12 cellular contexts compared by ENCODE assay signal in the genomic region with DNA sequence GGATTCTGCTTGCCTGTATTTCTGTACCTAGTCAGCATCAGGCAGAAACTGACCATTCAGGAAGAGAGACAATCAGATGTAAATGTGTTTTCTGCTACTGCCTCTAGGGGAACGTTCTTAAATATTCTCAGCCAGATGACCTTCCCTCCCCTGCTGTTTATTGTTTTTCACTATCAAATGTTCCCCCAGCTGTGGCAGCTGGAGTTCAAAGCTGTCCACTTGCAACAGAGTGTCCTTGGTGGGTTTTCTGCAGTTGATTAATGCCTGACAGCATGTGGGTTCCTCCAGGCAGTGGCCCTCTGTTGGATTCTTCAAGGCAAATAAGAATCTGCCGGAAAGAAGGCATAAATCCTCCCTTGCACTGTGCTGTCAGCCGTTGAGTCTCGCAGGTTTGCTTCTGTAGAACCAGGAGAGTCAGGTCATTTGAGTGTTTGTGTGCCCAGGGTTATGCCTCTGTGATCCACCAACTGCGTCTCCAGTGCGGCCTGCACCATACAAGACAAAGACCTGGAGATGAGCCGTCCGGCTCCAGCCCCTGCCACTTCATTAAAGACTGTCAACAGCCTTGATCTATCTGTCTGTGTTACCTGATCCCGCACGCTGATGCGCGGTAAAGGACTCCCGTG.
A peak's percentile ranks its signal among the peaks of the same experiment; 100 is the strongest.
DNase-seq lines count a peak whose midpoint lies in the region; ATAC-seq, FAIRE-seq and TF ChIP-seq lines count a peak whose summit lies in the region.
"Had no signal": no experiment of that assay in that cellular context is flagged by ENCODE, and none has a peak within 500 bp of the region (broad histone marks: within the 10 kb centered on the region; RNA-seq: fewer than 3 reads in every experiment).

No MANE protein-coding gene starts in this region.

- H3K36me3 Mint-ChIP-seq in neural progenitor cell: no peaks in the 10 kb centered on the region
- H3K36me3 Mint-ChIP-seq: activated naive CD4-positive, alpha-beta T cell treated with anti-CD3 and anti-CD28 coated beads, Interleukin-2, amount 50 U/mL, for 24 hours had no signal

- H3K27ac Mint-ChIP-seq in neural progenitor cell: peak overlapping the region; percentile 82
- H3K27ac Mint-ChIP-seq: activated naive CD4-positive, alpha-beta T cell treated with anti-CD3 and anti-CD28 coated beads, Interleukin-2, amount 50 U/mL, for 24 hours had no signal

- no peaks in the 10 kb centered on the region for H3F3A ChIP-seq in neural progenitor cell (ENCODE audit: low read depth)

- H4K20me1 ChIP-seq in GM12878 (ENCODE audit: control insufficient read depth, insufficient read depth): no peaks in the 10 kb centered on the region
- no peaks in the 10 kb centered on the region for H4K20me1 ChIP-seq in neural progenitor cell (ENCODE audit: low read depth)

- in situ Hi-C loops in GM12878 (cut with MboI): no loop called here

- SMC1A ChIA-PET in GM12878 (lab: Charles Lee; ENCODE audit: uncharacterized antibody, unreplicated experiment): interaction anchor here (1.0 kb wide), 1 partner anchor 10 kb away, joined by 3 read pairs; no protein-coding TSS in a partner anchor

- CTCF ChIA-PET in GM12878 (lab: Yijun Ruan, JAX): no interaction called here

- 68% methylated on average over 13 of the region's 13 CpGs for WGBS in GM12878 (ENCODE audit: insufficient coverage, insufficient replicate concordance, low lambda C conversion rate, missing lambda C conversion rate)

- no peak for TF ChIP-seq POLR2A in GM12878 (IDR thresholded peaks at IDR 0.05; ENCODE audit: low read depth, low read length)

- no peak overlapping the region for H3K27ac ChIP-seq in GM12878 (ENCODE audit: control insufficient read depth, insufficient read depth)
- no peak overlapping the region for H3K27ac ChIP-seq in neural progenitor cell
- H3K27ac ChIP-seq: epithelial cell of prostate had no signal

- DNase-seq in MV-4-11 (lab: John Stamatoyannopoulos, UW) (peak; percentile 2), GM12878 (ENCODE audit: low read depth, low spot score) (no peak), neural progenitor cell (ENCODE audit: low spot score) (no peak), MG63 (no peak)
- DNase-seq: IMR-90, kidney glomerular epithelial cell had no signal

- H3K79me2 ChIP-seq in GM12878 (ENCODE audit: control insufficient read depth, insufficient read depth, low read length) (no peaks in the 10 kb centered on the region), neural progenitor cell (ENCODE audit: low read depth) (no peaks in the 10 kb centered on the region)

- FAIRE-seq in GM12878 (lab: Jason Lieb, UNC): peak; percentile 57

- no peak overlapping the region for H3K4me2 ChIP-seq in GM12878 (ENCODE audit: control insufficient read depth, insufficient read depth)
- no peak overlapping the region for H3K4me2 ChIP-seq in neural progenitor cell

- no peaks in the 10 kb centered on the region for H3K4me1 ChIP-seq in GM12878 (ENCODE audit: control insufficient read depth, insufficient read depth, low read length)
- H3K4me1 ChIP-seq in neural progenitor cell: no peaks in the 10 kb centered on the region

- ATAC-seq in GM12878 (peak; percentile 76), GM21717 (IDR thresholded peaks at IDR 0.05; ENCODE audit: unreplicated experiment) (no peak), HG02678 (IDR thresholded peaks at IDR 0.05; ENCODE audit: unreplicated experiment) (no peak)
- ATAC-seq: Panc1 had no signal

- H3K4me3 Mint-ChIP-seq in neural progenitor cell: no peak overlapping the region
- H3K4me3 Mint-ChIP-seq: activated naive CD4-positive, alpha-beta T cell treated with anti-CD3 and anti-CD28 coated beads, Interleukin-2, amount 50 U/mL, for 24 hours had no signal

- H3K4me1 Mint-ChIP-seq in neural progenitor cell: peaks cover 34% of the 10 kb centered on the region
- H3K4me1 Mint-ChIP-seq: activated naive CD4-positive, alpha-beta T cell treated with anti-CD3 and anti-CD28 coated beads, Interleukin-2, amount 50 U/mL, for 24 hours had no signal

- POLR2A ChIA-PET in GM12878 (lab: Charles Lee): no interaction called here

- intact Hi-C loops in GM12878 (cut with micrococcal nuclease; ENCODE audit: unreplicated experiment): no loop called here

- H2AFZ ChIP-seq in GM12878 (ENCODE audit: control insufficient read depth, low read depth, low read length): 0 out of 2 replicates have a peak overlapping the region, but pooled peaks have one; percentile 21
- no peak overlapping the region for H2AFZ ChIP-seq in neural progenitor cell (replicated peaks)

- no peaks in the 10 kb centered on the region for H3K9me3 Mint-ChIP-seq in neural progenitor cell
- H3K9me3 Mint-ChIP-seq: activated naive CD4-positive, alpha-beta T cell treated with anti-CD3 and anti-CD28 coated beads, Interleukin-2, amount 50 U/mL, for 24 hours had no signal

- H3K4me3 ChIP-seq in GM12878 (no peak overlapping the region), neural progenitor cell (no peak overlapping the region), MG63 (no peak overlapping the region)

- H3K27me3 ChIP-seq in GM12878 (replicated peaks in 1 of 2; ENCODE audit: control insufficient read depth in 2 of 2, insufficient read depth in 2 of 2, low read length in 1 of 2): no peaks in the 10 kb centered on the region
- H3K27me3 ChIP-seq in neural progenitor cell: no peaks in the 10 kb centered on the region
- no peaks in the 10 kb centered on the region for H3K27me3 ChIP-seq in MG63

- TF ChIP-seq CTCF in GM12873 (IDR thresholded peaks at IDR 0.05; ENCODE audit: insufficient read depth, low read depth, low read length, missing control alignments) (peak; percentile 26), GM12878 (IDR thresholded peaks at IDR 0.05 in 2 of 3, conservative IDR thresholded peaks at IDR 0.05 in 1 of 3; ENCODE audit: control insufficient read depth in 2 of 3, extremely low read depth in 1 of 3, insufficient read depth in 1 of 3, low read depth in 3 of 3, low read length in 3 of 3) (peak in 2 of 3 experiments; percentile 17 to 34; a peak in 2 of 6 replicates), neural progenitor cell (IDR thresholded peaks at IDR 0.05) (peak; percentile 27)

- TF ChIP-seq RAD21 in GM12878 (IDR thresholded peaks at IDR 0.05; ENCODE audit: insufficient read depth, low read depth, low read length): 0 out of 2 replicates have a peak, but pooled peaks have one; percentile 23

- BruUV-seq in GM12878 (replicated peaks; lab: Mats Ljungman, UMichigan): no TSS peak

- H3K9ac ChIP-seq in GM12878 (ENCODE audit: control insufficient read depth, insufficient read depth, low read length) (no peak overlapping the region), neural progenitor cell (no peak overlapping the region)

- H3K27me3 Mint-ChIP-seq in neural progenitor cell (ENCODE audit: insufficient read depth, low read depth): peaks cover 13% of the 10 kb centered on the region
- H3K27me3 Mint-ChIP-seq: activated naive CD4-positive, alpha-beta T cell treated with anti-CD3 and anti-CD28 coated beads, Interleukin-2, amount 50 U/mL, for 24 hours had no signal

- TF ChIP-seq EP300 in GM12878 (IDR thresholded peaks at IDR 0.05; ENCODE audit: borderline replicate concordance in 1 of 2, control insufficient read depth in 1 of 2, low read depth in 2 of 2, low read length in 2 of 2): no peak

- RAD21 ChIA-PET in GM12878 (lab: Charles Lee; ENCODE audit: unreplicated experiment): no interaction called here

- no peaks in the 10 kb centered on the region for H3K9me3 ChIP-seq in GM12878 (replicated peaks; ENCODE audit: control insufficient read depth, insufficient read depth, low read length)
- H3K9me3 ChIP-seq in neural progenitor cell (ENCODE audit: low read depth): no peaks in the 10 kb centered on the region
- no peaks in the 10 kb centered on the region for H3K9me3 ChIP-seq in MG63

- no peaks in the 10 kb centered on the region for H3K36me3 ChIP-seq in GM12878 (ENCODE audit: control insufficient read depth in 2 of 2, insufficient read depth in 2 of 2, low read length in 1 of 2)
- H3K36me3 ChIP-seq in neural progenitor cell: no peaks in the 10 kb centered on the region
- H3K36me3 ChIP-seq in MG63: no peaks in the 10 kb centered on the region

TF ChIP-seq in GM12878, 131 proteins besides CTCF, POLR2A, EP300 and RAD21 (continues in another document):
- TF ChIP-seq, protein P1, sequence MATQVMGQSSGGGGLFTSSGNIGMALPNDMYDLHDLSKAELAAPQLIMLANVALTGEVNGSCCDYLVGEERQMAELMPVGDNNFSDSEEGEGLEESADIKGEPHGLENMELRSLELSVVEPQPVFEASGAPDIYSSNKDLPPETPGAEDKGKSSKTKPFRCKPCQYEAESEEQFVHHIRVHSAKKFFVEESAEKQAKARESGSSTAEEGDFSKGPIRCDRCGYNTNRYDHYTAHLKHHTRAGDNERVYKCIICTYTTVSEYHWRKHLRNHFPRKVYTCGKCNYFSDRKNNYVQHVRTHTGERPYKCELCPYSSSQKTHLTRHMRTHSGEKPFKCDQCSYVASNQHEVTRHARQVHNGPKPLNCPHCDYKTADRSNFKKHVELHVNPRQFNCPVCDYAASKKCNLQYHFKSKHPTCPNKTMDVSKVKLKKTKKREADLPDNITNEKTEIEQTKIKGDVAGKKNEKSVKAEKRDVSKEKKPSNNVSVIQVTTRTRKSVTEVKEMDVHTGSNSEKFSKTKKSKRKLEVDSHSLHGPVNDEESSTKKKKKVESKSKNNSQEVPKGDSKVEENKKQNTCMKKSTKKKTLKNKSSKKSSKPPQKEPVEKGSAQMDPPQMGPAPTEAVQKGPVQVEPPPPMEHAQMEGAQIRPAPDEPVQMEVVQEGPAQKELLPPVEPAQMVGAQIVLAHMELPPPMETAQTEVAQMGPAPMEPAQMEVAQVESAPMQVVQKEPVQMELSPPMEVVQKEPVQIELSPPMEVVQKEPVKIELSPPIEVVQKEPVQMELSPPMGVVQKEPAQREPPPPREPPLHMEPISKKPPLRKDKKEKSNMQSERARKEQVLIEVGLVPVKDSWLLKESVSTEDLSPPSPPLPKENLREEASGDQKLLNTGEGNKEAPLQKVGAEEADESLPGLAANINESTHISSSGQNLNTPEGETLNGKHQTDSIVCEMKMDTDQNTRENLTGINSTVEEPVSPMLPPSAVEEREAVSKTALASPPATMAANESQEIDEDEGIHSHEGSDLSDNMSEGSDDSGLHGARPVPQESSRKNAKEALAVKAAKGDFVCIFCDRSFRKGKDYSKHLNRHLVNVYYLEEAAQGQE (IDR thresholded peaks at IDR 0.05; ENCODE audit: low read depth, low read length): no peak
- TF ChIP-seq, protein P2, sequence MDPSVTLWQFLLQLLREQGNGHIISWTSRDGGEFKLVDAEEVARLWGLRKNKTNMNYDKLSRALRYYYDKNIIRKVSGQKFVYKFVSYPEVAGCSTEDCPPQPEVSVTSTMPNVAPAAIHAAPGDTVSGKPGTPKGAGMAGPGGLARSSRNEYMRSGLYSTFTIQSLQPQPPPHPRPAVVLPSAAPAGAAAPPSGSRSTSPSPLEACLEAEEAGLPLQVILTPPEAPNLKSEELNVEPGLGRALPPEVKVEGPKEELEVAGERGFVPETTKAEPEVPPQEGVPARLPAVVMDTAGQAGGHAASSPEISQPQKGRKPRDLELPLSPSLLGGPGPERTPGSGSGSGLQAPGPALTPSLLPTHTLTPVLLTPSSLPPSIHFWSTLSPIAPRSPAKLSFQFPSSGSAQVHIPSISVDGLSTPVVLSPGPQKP (IDR thresholded peaks at IDR 0.05; ENCODE audit: low read depth, low read length): no peak
- TF ChIP-seq FOXM1 (IDR thresholded peaks at IDR 0.05; ENCODE audit: low read depth, low read length) (no peak), IKZF2 (IDR thresholded peaks at IDR 0.05) (no peak), CEBPB (IDR thresholded peaks at IDR 0.05; ENCODE audit: borderline replicate concordance in 1 of 2, low read depth in 2 of 2, low read length in 2 of 2) (no peak)
